ENCODE assay signal across 18 cellular contexts in the genomic region with DNA sequence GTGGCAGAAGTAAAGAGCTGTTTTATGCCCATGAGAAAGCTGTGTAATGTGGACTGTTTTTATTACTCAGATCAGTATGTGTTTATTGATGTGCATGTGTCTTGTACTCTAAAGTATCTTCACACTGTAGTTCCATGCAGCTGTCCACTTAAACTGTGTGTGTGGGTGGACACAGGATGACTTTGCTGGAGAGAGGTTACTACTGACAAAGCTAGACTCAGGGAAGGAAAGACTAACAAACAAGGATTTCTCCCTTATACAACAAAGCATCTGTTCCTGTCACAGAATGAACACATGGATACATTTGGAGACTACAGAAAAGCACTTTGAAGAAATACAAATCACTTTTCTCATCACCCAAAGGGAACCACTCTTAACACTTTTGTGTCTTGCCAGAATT. TPM values are rescaled to one million over a fixed set of nuclear protein-coding genes. Genes with fewer than 3 reads are reported as not detected.
A peak's percentile ranks its signal among the peaks of the same experiment; 100 is the strongest.
DNase-seq lines count a peak whose midpoint lies in the region; ATAC-seq and TF ChIP-seq lines count a peak whose summit lies in the region.
"Had no signal": no experiment of that assay in that cellular context is flagged by ENCODE, and none has a peak within 500 bp of the region (broad histone marks: within the 10 kb centered on the region; RNA-seq: fewer than 3 reads in every experiment).

No MANE protein-coding gene starts in this region.

- DNase-seq in COLO829 (ENCODE audit: low spot score): peak; percentile 17
- no peak for DNase-seq in Panc1 (ENCODE audit: low read depth, low spot score)
- peak; percentile 26 to 45 for DNase-seq in foreskin fibroblast
- DNase-seq in skeletal muscle cell (ENCODE audit: low read depth): peak; percentile 76
- no peak for DNase-seq in sciatic nerve (ENCODE audit: low spot score)
- no peak for DNase-seq in NCI-H2081 (lab: John Stamatoyannopoulos, UW)
- DNase-seq: CD4-positive, alpha-beta T cell; EL; HFFc6; NCI-H1105 treated with DMSO at 0.1 percent for 48 hours; NCI-H1694 treated with DMSO at 0.1 percent for 48 hours; NCI-H2227 treated with DMSO at 0.1 percent for 48 hours; NCI-H510A treated with DMSO at 0.1 percent for 48 hours; NCI-H774; OCI-M1 had no signal

- H3K4me1 ChIP-seq in Panc1 (ENCODE audit: control insufficient read depth, insufficient read depth, low read length): peaks cover 62% of the 10 kb centered on the region

- 0 out of 2 replicates have a peak overlapping the region, but pooled peaks have one; percentile 4 for H3K27ac ChIP-seq in Panc1 (ENCODE audit: low read length)

- H3K4me3 ChIP-seq in Panc1 (ENCODE audit: low read depth in 2 of 2, low read length in 2 of 2): no peak overlapping the region
- no peak overlapping the region for H3K4me3 ChIP-seq in foreskin fibroblast (ENCODE audit: low read depth in 1 of 2, low read length in 2 of 2)
- no peak overlapping the region for H3K4me3 ChIP-seq in skeletal muscle cell (ENCODE audit: low read depth, low read length)
- H3K4me3 ChIP-seq: K562 had no signal

- TF ChIP-seq CTCF in Panc1 (IDR thresholded peaks at IDR 0.05): no peak
- no peak for TF ChIP-seq CTCF in foreskin fibroblast (IDR thresholded peaks at IDR 0.05; ENCODE audit: low read depth, low read length)

- no peaks in the 10 kb centered on the region for H3K9me3 ChIP-seq in Panc1 (ENCODE audit: control insufficient read depth, insufficient read depth, low read depth, low read length)

- H3K27me3 ChIP-seq in Panc1 (ENCODE audit: control insufficient read depth, insufficient read depth, low read length): no peaks in the 10 kb centered on the region

- POLR2A ChIA-PET in Panc1 (lab: Charles Lee): no interaction called here

- BruUV-seq in Panc1 (replicated peaks; lab: Mats Ljungman, UMichigan): no TSS peak

- ATAC-seq in Panc1: no peak
- no peak for ATAC-seq in GM21360 (IDR thresholded peaks at IDR 0.05; ENCODE audit: unreplicated experiment)
- no peak for ATAC-seq in sciatic nerve
- no peak for ATAC-seq in GM18861 (IDR thresholded peaks at IDR 0.05; ENCODE audit: unreplicated experiment)
- ATAC-seq: K562 had no signal

- no peaks in the 10 kb centered on the region for H3K36me3 ChIP-seq in Panc1 (ENCODE audit: control insufficient read depth, insufficient read depth, low read length)

- CTCF ChIA-PET in Panc1 (lab: Charles Lee): no interaction called here

- intact Hi-C loops in Panc1 (cut with micrococcal nuclease; ENCODE audit: unreplicated experiment): no loop called here
- intact Hi-C loops in sciatic nerve (cut with DNase I): no loop called here

- in situ Hi-C loops in Panc1 (cut with HindIII; ENCODE audit: low pct_unique_long_range_greater_than_20kb, low sequenced_read_pairs): no loop called here

RNA-seq across cellular contexts. Expression of gene FHOD3, which starts 10.0 kb away (rescaled TPM):
- total RNA-seq in Panc1 (2021; ENCODE audit: unreplicated experiment): 22.7 TPM
- 14.0 TPM for polyA plus RNA-seq in Panc1 (2012; ENCODE audit: insufficient read length)
- 33.3 TPM for total RNA-seq in sciatic nerve
- total RNA-seq: CD4-positive, alpha-beta T cell had no signal
- polyA plus RNA-seq: K562 had no signal

Comparison
In these comparisons a context has a peak if more than half of its experiments do, and no peak if none do; other contexts are left out.
1. DNase-seq: peak in COLO829 (single experiment), foreskin fibroblast (2 of 2) and skeletal muscle cell (single experiment); none in Panc1 (single experiment), sciatic nerve (single experiment) and NCI-H2081 (0 of 2).